In the genomic region with DNA sequence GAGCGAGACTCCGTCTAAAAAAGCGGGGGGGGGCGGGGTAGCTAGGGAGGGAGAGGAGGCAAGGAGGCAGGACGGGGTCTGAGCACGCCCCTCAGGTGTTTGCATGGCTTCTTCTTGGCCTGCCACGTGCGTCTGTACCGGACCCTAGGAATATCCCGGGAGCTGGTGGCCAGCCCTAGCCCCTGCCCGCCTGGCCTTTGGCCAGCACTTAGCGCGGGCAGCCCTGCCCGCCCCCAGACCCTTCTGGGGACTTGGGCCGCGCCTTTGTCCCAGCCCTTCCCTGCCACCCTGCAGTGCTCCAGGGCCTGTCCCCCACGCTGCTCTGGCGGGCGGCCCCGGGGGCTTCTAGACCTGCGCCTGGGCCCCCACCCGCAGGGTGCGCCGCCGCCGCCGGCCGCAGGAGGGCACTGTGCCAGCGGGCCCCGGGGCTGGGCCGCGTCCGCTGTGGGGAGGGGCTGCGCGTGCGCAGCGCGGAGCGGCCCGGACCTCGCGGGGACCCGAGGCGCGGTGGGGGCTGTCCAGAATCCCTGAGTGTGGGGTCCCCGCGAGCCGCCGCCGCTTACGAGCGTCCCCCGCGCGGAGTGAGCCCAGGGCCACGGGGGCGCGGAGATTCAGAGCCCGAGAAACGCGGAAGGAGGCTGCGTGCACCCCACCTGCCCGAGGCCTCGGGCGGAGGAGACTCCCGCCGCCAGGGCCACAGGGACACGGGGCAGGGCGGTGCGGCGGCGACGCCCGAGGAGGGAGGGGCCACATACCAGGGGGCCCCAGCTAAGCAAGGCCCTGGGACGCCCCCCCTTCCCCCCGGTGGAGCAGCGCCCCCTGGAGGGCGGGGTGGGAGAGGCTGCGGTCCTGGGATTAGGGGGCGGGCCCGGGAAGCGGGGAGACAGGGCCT, we compare ENCODE assay signal across 8 cellular contexts. TPM values are rescaled to one million over a fixed set of nuclear protein-coding genes. Genes with fewer than 3 reads are reported as not detected.
A peak's percentile ranks its signal among the peaks of the same experiment; 100 is the strongest.
DNase-seq lines count a peak whose midpoint lies in the region; TF ChIP-seq lines count a peak whose summit lies in the region.

No MANE protein-coding gene starts in this region.

- H4K20me1 ChIP-seq in H9 (ENCODE audit: control insufficient read depth, insufficient read depth, insufficient read length) (no peaks in the 10 kb centered on the region), Loucy (ENCODE audit: insufficient read depth, low read length, poor library complexity, severe bottlenecking) (peaks cover 29% of the 10 kb centered on the region)

- no peaks in the 10 kb centered on the region for H3K79me1 ChIP-seq in H9 (ENCODE audit: insufficient read depth, low read depth, low read length, poor library complexity, severe bottlenecking)

- no peak overlapping the region for H4K91ac ChIP-seq in H9 (ENCODE audit: insufficient read length, low read depth, low read length)

- H3T11ph ChIP-seq in H9 (ENCODE audit: low read length), result no peak overlapping the region

- H3K36me3 ChIP-seq in Loucy (ENCODE audit: insufficient read depth, low read length) (peaks cover 25% of the 10 kb centered on the region; the same call in 1 of the 2 replicates), WERI-Rb-1 (peaks cover 11% of the 10 kb centered on the region; the same call in 1 of the 2 replicates)

- no peak overlapping the region for H2BK120ac ChIP-seq in H9 (ENCODE audit: low read depth, low read length, poor library complexity, severe bottlenecking)

- no peaks in the 10 kb centered on the region; the same call in 1 of the 2 replicates for H3K4me1 ChIP-seq in H9 (ENCODE audit: insufficient read depth, low read length)
- H3K4me1 ChIP-seq in Loucy (ENCODE audit: insufficient read depth, low read length, poor library complexity, severe bottlenecking), result no peaks in the 10 kb centered on the region

- WGBS in H9 (ENCODE audit: extremely low coverage, insufficient read length, low lambda C conversion rate), result no CpG with 5 or more reads among the region's 82 CpGs

- no peak overlapping the region for H2BK12ac ChIP-seq in H9 (ENCODE audit: insufficient read length, low read depth, low read length)

- no peak overlapping the region for H3K4ac ChIP-seq in H9 (ENCODE audit: low read depth, low read length)

- H3K9me2 ChIP-seq in Loucy (replicated peaks; ENCODE audit: low read depth, low read length), result no peaks in the 10 kb centered on the region

- H3K4me1 Mint-ChIP-seq in H9, result peaks cover 29 to 36% of the 10 kb centered on the region in 2 experiments

- H2BK15ac ChIP-seq in H9 (ENCODE audit: low read depth, low read length), result no peak overlapping the region

- H4K5ac ChIP-seq in H9 (ENCODE audit: insufficient read length, low read depth, low read length), result no peak overlapping the region

- H3K9me3 ChIP-seq in H9 (ENCODE audit: control insufficient read depth, low read depth, low read length), result no peaks in the 10 kb centered on the region
- H3K9me3 ChIP-seq in Loucy (ENCODE audit: insufficient read depth, low read depth, low read length), result no peaks in the 10 kb centered on the region
- no peaks in the 10 kb centered on the region for H3K9me3 ChIP-seq in WERI-Rb-1 (ENCODE audit: severe bottlenecking)

- no peak overlapping the region for H3K23ac ChIP-seq in H9 (ENCODE audit: insufficient read length, low read depth, low read length)

- TF ChIP-seq CTCF in H9 (conservative IDR thresholded peaks at IDR 0.05) (peak; percentile 91), Loucy (conservative IDR thresholded peaks at IDR 0.05; ENCODE audit: low read length) (peak; percentile 68), WERI-Rb-1 (IDR thresholded peaks at IDR 0.05; ENCODE audit: low read depth, low read length) (peak; percentile 76)

- no peaks in the 10 kb centered on the region for H3F3A ChIP-seq in Loucy (ENCODE audit: low read depth)

- H3K14ac ChIP-seq in H9 (ENCODE audit: insufficient read depth, low read length), result peak overlapping the region; percentile 93

- H2BK5ac ChIP-seq in H9 (ENCODE audit: insufficient read length, low read length), result no peak overlapping the region

- H3K27ac Mint-ChIP-seq in H9, result no peak overlapping the region

- H3K9me3 Mint-ChIP-seq in H9, result no peaks in the 10 kb centered on the region

- H3K9ac ChIP-seq in H9 (ENCODE audit: extremely low read depth, insufficient read length, low read length) (no peak overlapping the region), Loucy (ENCODE audit: low read depth, low read length, poor library complexity, severe bottlenecking) (peak overlapping the region; percentile 90)

- H2AK5ac ChIP-seq in H9 (ENCODE audit: insufficient read length, low read length), result no peak overlapping the region

- no peak overlapping the region for H3K4me2 ChIP-seq in H9 (ENCODE audit: insufficient read depth, insufficient read length, low read length)
- H3K4me2 ChIP-seq in Loucy (ENCODE audit: low read depth, low read length, poor library complexity, severe bottlenecking), result peak overlapping the region; percentile 79

- H2BK20ac ChIP-seq in H9 (ENCODE audit: low read depth, low read length, poor library complexity, severe bottlenecking), result no peak overlapping the region

- no peak overlapping the region for H3K56ac ChIP-seq in H9 (ENCODE audit: insufficient read length, low read depth, low read length)

- H3K27me3 ChIP-seq in H9 (ENCODE audit: insufficient read depth, low read length), result no peaks in the 10 kb centered on the region
- H3K27me3 ChIP-seq in Loucy (ENCODE audit: insufficient read depth, low read length, poor library complexity, severe bottlenecking), result no peaks in the 10 kb centered on the region
- H3K27me3 ChIP-seq in WERI-Rb-1 (ENCODE audit: insufficient read depth, low read depth, severe bottlenecking), result no peaks in the 10 kb centered on the region
- no peaks in the 10 kb centered on the region for H3K27me3 ChIP-seq in layer of hippocampus (ENCODE audit: control insufficient read depth, insufficient read depth, low read length)

- H3K27me3 Mint-ChIP-seq in H9 (ENCODE audit: low read depth), result no peaks in the 10 kb centered on the region

- H3K27ac ChIP-seq in H9 (ENCODE audit: insufficient read length, low read depth, low read length), result no peak overlapping the region
- peak overlapping the region; percentile 95 for H3K27ac ChIP-seq in WERI-Rb-1
- peak overlapping the region; percentile 81 for H3K27ac ChIP-seq in caudate nucleus (ENCODE audit: low read depth, low read length)
- peak overlapping the region; percentile 91 for H3K27ac ChIP-seq in layer of hippocampus (ENCODE audit: low read depth, low read length)

- H3K79me2 ChIP-seq in H9 (ENCODE audit: insufficient read depth, low read length), result no peaks in the 10 kb centered on the region
- peaks cover 26% of the 10 kb centered on the region; the same call in 1 of the 2 replicates for H3K79me2 ChIP-seq in Loucy (ENCODE audit: insufficient read depth, low read length)

- DNase-seq in NCI-H146 (lab: John Stamatoyannopoulos, UW) (peak; percentile 50), NCI-H146 treated with DMSO at 0.1 percent for 48 hours (lab: John Stamatoyannopoulos, UW; ENCODE audit: unreplicated experiment) (no peak), H9 (peak; percentile 91), WERI-Rb-1 (peak; percentile 68), caudate nucleus (lab: John Stamatoyannopoulos, UW) (peak in 30 of 61 donors; percentile 25 to 83 (median 46))
- DNase-seq in stimulated activated CD4-positive, alpha-beta T cell treated with anti-CD3 and anti-CD28 coated beads, Interleukin-2, amount 100 ng/mL, for 48 hours, result peak; percentile 77 to 86

- H3K36me3 Mint-ChIP-seq in H9 (ENCODE audit: insufficient read depth in 1 of 3, low read depth in 3 of 3), result peaks cover 5 to 30% (median 28%) of the 10 kb centered on the region in 3 experiments

- H3K23me2 ChIP-seq in H9 (ENCODE audit: insufficient read length, low read depth, low read length, poor library complexity, severe bottlenecking), result no peaks in the 10 kb centered on the region

- peak overlapping the region; percentile 53 to 72; a peak in 4 of 5 replicates for H3K4me3 Mint-ChIP-seq in H9

- H2AFZ ChIP-seq in H9 (ENCODE audit: low read length) (no peak overlapping the region), Loucy (ENCODE audit: low read length) (peak overlapping the region; percentile 100)

- no peak overlapping the region for H4K8ac ChIP-seq in H9 (replicated peaks; ENCODE audit: insufficient read length, low read depth, low read length)

- H3K18ac ChIP-seq in H9 (ENCODE audit: insufficient read length, low read depth, low read length), result peak overlapping the region; percentile 87

- H3K4me3 ChIP-seq in Loucy (ENCODE audit: low read length, poor library complexity, severe bottlenecking) (peak overlapping the region; percentile 92), WERI-Rb-1 (ENCODE audit: low read depth, low read length) (peak overlapping the region; percentile 77)

RNA-seq across cellular contexts. Expression of a gene that starts 21.0 kb away (rescaled TPM):
- 161 and 175 TPM in 2 replicates for total RNA-seq in H9 (2021)

RNA-seq across cellular contexts. Expression of a gene that starts 37.9 kb away (rescaled TPM):
- 0.13 TPM in 1 of 2 replicates, not detected in the other for total RNA-seq in H9 (2021)

RNA-seq across cellular contexts. Expression of a gene that starts 46.3 kb away (rescaled TPM):
- total RNA-seq in H9 (2021), result 103 and 106 TPM in 2 replicates
